8 cellular contexts compared by ENCODE assay signal in genomic region chr1:117365350-117366280, GRCh38. TPM values are rescaled to one million over a fixed set of nuclear protein-coding genes. Genes with fewer than 3 reads are reported as not detected.
DNase-seq lines count a peak whose midpoint lies in the region; ATAC-seq and TF ChIP-seq lines count a peak whose summit lies in the region.

No MANE protein-coding gene starts in this region.

- H3K9ac ChIP-seq in SK-N-SH, result peak overlapping the region; percentile 79
- peak overlapping the region; percentile 93 for H3K9ac ChIP-seq in skeletal muscle satellite cell (ENCODE audit: low read depth, low read length)

- CTCF ChIA-PET in SK-N-SH (lab: Yijun Ruan, JAX) (interaction anchor here (0.6 to 1.2 kb wide), 3 partner anchors 71 to 237 kb away, joined by 3 read pairs; no protein-coding TSS in a partner anchor), WTC11 (lab: Charles Lee) (no interaction called here)

- peak overlapping the region; percentile 91 for H3K4me3 Mint-ChIP-seq in WTC11

- H3K27ac ChIP-seq in SK-N-SH (ENCODE audit: low read depth in 2 of 2, low read length in 1 of 2), result peak overlapping the region; percentile 77 to 95

- no peaks in the 10 kb centered on the region for H3K9me3 Mint-ChIP-seq in WTC11

- no peaks in the 10 kb centered on the region for H3K9me2 ChIP-seq in SK-N-SH

- peaks cover 36% of the 10 kb centered on the region for H3K4me1 Mint-ChIP-seq in WTC11

- H3K27me3 Mint-ChIP-seq in WTC11 (ENCODE audit: low read depth), result peaks cover 8% of the 10 kb centered on the region

- no peak overlapping the region for H3K27ac Mint-ChIP-seq in WTC11

- no peak for TF ChIP-seq RAD21 in SK-N-SH (IDR thresholded peaks at IDR 0.05; ENCODE audit: low read length)

- no peaks in the 10 kb centered on the region for H3F3A ChIP-seq in SK-N-SH (replicated peaks; ENCODE audit: insufficient read depth)

- H3K9me3 ChIP-seq in SK-N-SH, result no peaks in the 10 kb centered on the region
- H3K9me3 ChIP-seq in skeletal muscle satellite cell (replicated peaks; ENCODE audit: low read length), result no peaks in the 10 kb centered on the region

- peak overlapping the region; percentile 88 for H2AFZ ChIP-seq in SK-N-SH (ENCODE audit: low read depth)

- TF ChIP-seq EP300 in SK-N-SH (IDR thresholded peaks at IDR 0.05; ENCODE audit: borderline replicate concordance in 1 of 2, low read depth in 1 of 2, low read length in 1 of 2), result no peak

- WGBS in SK-N-SH (ENCODE audit: low lambda C conversion rate), result 55% methylated on average over 11 of the region's 11 CpGs

- no peak for ATAC-seq in SK-N-SH treated with all-trans-retinoic acid at 6 μM for 48 hours
- ATAC-seq in WTC11, result no peak
- no peak for ATAC-seq in GM21423 (IDR thresholded peaks at IDR 0.05; ENCODE audit: unreplicated experiment)
- ATAC-seq in HG03039 (IDR thresholded peaks at IDR 0.05; ENCODE audit: unreplicated experiment), result no peak

- peak overlapping the region; percentile 83 for H3K4me2 ChIP-seq in SK-N-SH
- H3K4me2 ChIP-seq in skeletal muscle satellite cell (ENCODE audit: low read length), result peak overlapping the region; percentile 96

- H4K20me1 ChIP-seq in SK-N-SH (ENCODE audit: insufficient read depth), result peaks cover 27% of the 10 kb centered on the region

- H3K4me3 ChIP-seq in SK-N-SH (ENCODE audit: low read depth in 2 of 2, low read length in 1 of 2), result peak overlapping the region; percentile 70 to 90
- H3K4me3 ChIP-seq in skeletal muscle satellite cell (ENCODE audit: low read length), result peak overlapping the region; percentile 95

- H3K79me2 ChIP-seq in SK-N-SH (ENCODE audit: insufficient read depth), result peaks cover 32% of the 10 kb centered on the region

- H3K36me3 ChIP-seq in SK-N-SH (replicated peaks in 1 of 2; ENCODE audit: control insufficient read depth in 1 of 2, insufficient read depth in 2 of 2, low read length in 1 of 2) (no peaks in the 10 kb centered on the region), skeletal muscle satellite cell (ENCODE audit: insufficient read depth, low read length) (no peaks in the 10 kb centered on the region)

- no peak for TF ChIP-seq CTCF in SK-N-SH (IDR thresholded peaks at IDR 0.05)
- no peak for TF ChIP-seq CTCF in WTC11 (IDR thresholded peaks at IDR 0.05)

- H3K36me3 Mint-ChIP-seq in WTC11, result no peaks in the 10 kb centered on the region

- DNase-seq in SK-N-SH, result no peak
- DNase-seq in WTC11 (ENCODE audit: low spot score), result no peak
- DNase-seq in foreskin melanocyte, result peak; percentile 6
- DNase-seq in stimulated activated CD4-positive, alpha-beta T cell treated with anti-CD3 and anti-CD28 coated beads, Interleukin-12 subunit alpha, Interleukin-12 subunit beta, amount 100 ng/mL, for 4 hours, result no peak

- POLR2A ChIA-PET in SK-N-SH (lab: Yijun Ruan, JAX), result no interaction called here
- POLR2A ChIA-PET in WTC11 (lab: Charles Lee), result no interaction called here

- H3K4me1 ChIP-seq in SK-N-SH (ENCODE audit: control insufficient read depth in 1 of 2, insufficient read depth in 2 of 2, low read depth in 1 of 2, low read length in 1 of 2), result peaks cover 11 to 13% of the 10 kb centered on the region in 2 experiments; a peak in 3 of 4 replicates
- peaks cover 11% of the 10 kb centered on the region for H3K4me1 ChIP-seq in skeletal muscle satellite cell (ENCODE audit: control insufficient read depth, insufficient read depth, low read length)

- H3K27me3 ChIP-seq in SK-N-SH (ENCODE audit: insufficient read depth) (no peaks in the 10 kb centered on the region), skeletal muscle satellite cell (ENCODE audit: control insufficient read depth, insufficient read depth, low read length) (no peaks in the 10 kb centered on the region)

TF ChIP-seq in SK-N-SH, 30 proteins besides CTCF, POLR2A, EP300 and RAD21 (continues in another document):
- TF ChIP-seq ELF1 (IDR thresholded peaks at IDR 0.05), result no peak
- no peak for TF ChIP-seq MEF2A (IDR thresholded peaks at IDR 0.05; ENCODE audit: borderline replicate concordance, low read depth)
- no peak; the same call in 1 of the 2 replicates for TF ChIP-seq MXI1 (IDR thresholded peaks at IDR 0.05; ENCODE audit: low read depth, low read length)

TF ChIP-seq in SK-N-SH treated with all-trans-retinoic acid at 6 μM for 48 hours, 23 proteins besides CTCF, POLR2A, EP300 and RAD21 (continues in another document):
- no peak for TF ChIP-seq POU6F1 (CRISPR knock-in tag; IDR thresholded peaks at IDR 0.05; ENCODE audit: borderline replicate concordance, low read depth)
- TF ChIP-seq SNAI2 (CRISPR knock-in tag; IDR thresholded peaks at IDR 0.05), result no peak
- TF ChIP-seq ARNTL (CRISPR knock-in tag; IDR thresholded peaks at IDR 0.05; ENCODE audit: borderline replicate concordance, low read depth), result no peak
- TF ChIP-seq ZNF8 (CRISPR knock-in tag; IDR thresholded peaks at IDR 0.05), result no peak
- TF ChIP-seq ESRRG (CRISPR knock-in tag; IDR thresholded peaks at IDR 0.05), result no peak
- TF ChIP-seq ZNF70 (CRISPR knock-in tag; IDR thresholded peaks at IDR 0.05), result no peak
- TF ChIP-seq GLIS3 (CRISPR knock-in tag; IDR thresholded peaks at IDR 0.05), result no peak
- TF ChIP-seq OSR1 (CRISPR knock-in tag; IDR thresholded peaks at IDR 0.05), result no peak
- TF ChIP-seq, protein P1, sequence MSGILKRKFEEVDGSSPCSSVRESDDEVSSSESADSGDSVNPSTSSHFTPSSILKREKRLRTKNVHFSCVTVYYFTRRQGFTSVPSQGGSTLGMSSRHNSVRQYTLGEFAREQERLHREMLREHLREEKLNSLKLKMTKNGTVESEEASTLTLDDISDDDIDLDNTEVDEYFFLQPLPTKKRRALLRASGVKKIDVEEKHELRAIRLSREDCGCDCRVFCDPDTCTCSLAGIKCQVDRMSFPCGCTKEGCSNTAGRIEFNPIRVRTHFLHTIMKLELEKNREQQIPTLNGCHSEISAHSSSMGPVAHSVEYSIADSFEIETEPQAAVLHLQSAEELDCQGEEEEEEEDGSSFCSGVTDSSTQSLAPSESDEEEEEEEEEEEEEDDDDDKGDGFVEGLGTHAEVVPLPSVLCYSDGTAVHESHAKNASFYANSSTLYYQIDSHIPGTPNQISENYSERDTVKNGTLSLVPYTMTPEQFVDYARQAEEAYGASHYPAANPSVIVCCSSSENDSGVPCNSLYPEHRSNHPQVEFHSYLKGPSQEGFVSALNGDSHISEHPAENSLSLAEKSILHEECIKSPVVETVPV (CRISPR knock-in tag; IDR thresholded peaks at IDR 0.05), result no peak

TF ChIP-seq in WTC11, 78 proteins besides CTCF, POLR2A, EP300 and RAD21 (continues in another document):
- no peak for TF ChIP-seq USF2 (CRISPR knock-in tag; IDR thresholded peaks at IDR 0.05)
- TF ChIP-seq PRRX2 (CRISPR knock-in tag; IDR thresholded peaks at IDR 0.05), result no peak
- TF ChIP-seq NR1H2 (CRISPR knock-in tag; IDR thresholded peaks at IDR 0.05), result no peak
- no peak for TF ChIP-seq ZNF121 (CRISPR knock-in tag; IDR thresholded peaks at IDR 0.05)
- TF ChIP-seq, protein P2, sequence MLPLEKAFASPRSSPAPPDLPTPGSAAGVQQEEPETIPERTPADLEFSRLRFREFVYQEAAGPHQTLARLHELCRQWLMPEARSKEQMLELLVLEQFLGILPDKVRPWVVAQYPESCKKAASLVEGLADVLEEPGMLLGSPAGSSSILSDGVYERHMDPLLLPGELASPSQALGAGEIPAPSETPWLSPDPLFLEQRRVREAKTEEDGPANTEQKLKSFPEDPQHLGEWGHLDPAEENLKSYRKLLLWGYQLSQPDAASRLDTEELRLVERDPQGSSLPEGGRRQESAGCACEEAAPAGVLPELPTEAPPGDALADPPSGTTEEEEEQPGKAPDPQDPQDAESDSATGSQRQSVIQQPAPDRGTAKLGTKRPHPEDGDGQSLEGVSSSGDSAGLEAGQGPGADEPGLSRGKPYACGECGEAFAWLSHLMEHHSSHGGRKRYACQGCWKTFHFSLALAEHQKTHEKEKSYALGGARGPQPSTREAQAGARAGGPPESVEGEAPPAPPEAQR (CRISPR knock-in tag; IDR thresholded peaks at IDR 0.05), result no peak
- TF ChIP-seq HMGA2 (CRISPR knock-in tag; IDR thresholded peaks at IDR 0.05), result no peak
- TF ChIP-seq, protein P3, sequence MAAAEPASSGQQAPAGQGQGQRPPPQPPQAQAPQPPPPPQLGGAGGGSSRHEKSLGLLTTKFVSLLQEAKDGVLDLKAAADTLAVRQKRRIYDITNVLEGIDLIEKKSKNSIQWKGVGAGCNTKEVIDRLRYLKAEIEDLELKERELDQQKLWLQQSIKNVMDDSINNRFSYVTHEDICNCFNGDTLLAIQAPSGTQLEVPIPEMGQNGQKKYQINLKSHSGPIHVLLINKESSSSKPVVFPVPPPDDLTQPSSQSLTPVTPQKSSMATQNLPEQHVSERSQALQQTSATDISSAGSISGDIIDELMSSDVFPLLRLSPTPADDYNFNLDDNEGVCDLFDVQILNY (CRISPR knock-in tag; IDR thresholded peaks at IDR 0.05), result no peak
- TF ChIP-seq GTF2I (CRISPR knock-in tag; conservative IDR thresholded peaks at IDR 0.05), result no peak
- TF ChIP-seq E2F4 (CRISPR knock-in tag; IDR thresholded peaks at IDR 0.05; ENCODE audit: borderline replicate concordance, low read depth), result no peak
- TF ChIP-seq IRF2 (CRISPR knock-in tag; IDR thresholded peaks at IDR 0.05; ENCODE audit: borderline replicate concordance, low read depth), result no peak
- TF ChIP-seq NFE2L1 (CRISPR knock-in tag; IDR thresholded peaks at IDR 0.05), result no peak

RNA-seq across cellular contexts. Expression of gene MAN1A2, which starts 1.6 kb away (rescaled TPM):
- 6.0 and 8.7 TPM in 2 replicates for polyA plus RNA-seq in SK-N-SH (2012; rRNA removed)
- 12.3 and 13.2 TPM in 2 replicates for polyA plus RNA-seq in SK-N-SH (2012; cell fraction: cytosol; rRNA removed)
- polyA plus RNA-seq in SK-N-SH (2012; cell fraction: nucleus; rRNA removed), result 3.1 and 7.9 TPM in 2 replicates
- 14.9 to 19.9 TPM (median 16.0 TPM) in 3 replicates for total RNA-seq in WTC11 (2021)
- 37.8 and 49.1 TPM in 2 replicates for total RNA-seq in skeletal muscle satellite cell (2012; rRNA removed)
